ENCODE assay signal across 10 cellular contexts in the genomic region with DNA sequence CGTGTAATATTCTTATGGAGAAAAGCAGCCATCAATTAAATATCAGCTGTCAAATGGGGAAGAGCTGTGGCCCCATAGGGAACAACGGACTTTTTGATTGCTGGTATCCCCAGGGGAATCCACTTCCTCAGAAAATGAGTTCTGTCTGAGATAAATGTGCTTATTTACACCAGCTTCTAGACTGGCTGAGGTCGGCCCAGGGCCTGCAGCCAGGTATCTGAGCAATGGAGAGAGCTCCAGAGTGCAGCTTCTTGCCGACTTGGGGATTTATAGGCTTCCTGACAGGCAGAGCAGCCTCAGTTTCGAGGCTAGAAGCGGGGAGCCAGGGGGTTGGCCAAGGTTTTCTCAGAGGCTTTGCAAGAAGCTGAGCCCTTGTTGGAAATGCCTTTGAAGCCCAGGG.
DNase-seq lines count a peak whose midpoint lies in the region; ATAC-seq and TF ChIP-seq lines count a peak whose summit lies in the region.
"Had no signal": no experiment of that assay in that cellular context is flagged by ENCODE, and none has a peak within 500 bp of the region (broad histone marks: within the 10 kb centered on the region; RNA-seq: fewer than 3 reads in every experiment).

No MANE protein-coding gene starts in this region.

- H3K4me3 ChIP-seq in fibroblast of pulmonary artery (replicated peaks; ENCODE audit: low read depth, low read length) (no peak overlapping the region), prostate gland (no peak overlapping the region)

- no peaks in the 10 kb centered on the region for H3K9me3 ChIP-seq in prostate gland

- H3K27me3 ChIP-seq in prostate gland (replicated peaks; ENCODE audit: insufficient read depth) = no peaks in the 10 kb centered on the region

- intact Hi-C loops in prostate gland (cut with DNase I) = loop anchor here (2.0 kb wide), 1 partner anchor 36 kb away; no protein-coding TSS in a partner anchor

- 11% methylated on average over 6 of the region's 6 CpGs for WGBS in prostate gland

- H3K27ac ChIP-seq in C4-2B = peak overlapping the region; percentile 22; the same call in 1 of the 2 replicates
- H3K27ac ChIP-seq in prostate gland = peak overlapping the region; percentile 66 to 72

- DNase-seq in NCI-H69 (lab: John Stamatoyannopoulos, UW) = peak; percentile 65
- peak; percentile 25 for DNase-seq in fibroblast of pulmonary artery (ENCODE audit: low read depth)
- DNase-seq in prostate gland (ENCODE audit: low spot score) = no peak
- no peak for DNase-seq in activated naive CD4-positive, alpha-beta T cell treated with Interleukin-2 at 50 U/mL for 16 hours
- no peak for DNase-seq in hepatic stellate cell (ENCODE audit: low spot score)
- DNase-seq in GM19240 (ENCODE audit: insufficient read length, low spot score) = no peak
- DNase-seq: central memory CD4-positive, alpha-beta T cell; NCI-H1417 treated with DMSO at 0.1 percent for 48 hours had no signal

- no peak for ATAC-seq in GM18909 (IDR thresholded peaks at IDR 0.05; ENCODE audit: poor library complexity, unreplicated experiment)

- no peak for TF ChIP-seq POLR2A in prostate gland (IDR thresholded peaks at IDR 0.05)

- no peaks in the 10 kb centered on the region for H3K36me3 ChIP-seq in prostate gland

- H3K4me1 ChIP-seq in prostate gland (replicated peaks) = peaks cover 10% of the 10 kb centered on the region

- TF ChIP-seq CTCF in C4-2B (conservative IDR thresholded peaks at IDR 0.05) (no peak), fibroblast of pulmonary artery (IDR thresholded peaks at IDR 0.05; ENCODE audit: low read length, missing control alignments) (no peak), prostate gland (IDR thresholded peaks at IDR 0.05) (no peak)

Comparison
In these comparisons a context has a peak if more than half of its experiments do, and no peak if none do; other contexts are left out.
1. DNase-seq: peak in NCI-H69 (single experiment) and fibroblast of pulmonary artery (single experiment); none in prostate gland (single experiment), activated naive CD4-positive, alpha-beta T cell treated with Interleukin-2 at 50 U/mL for 16 hours (single experiment), hepatic stellate cell (single experiment) and GM19240 (single experiment).